In genomic region chr1:154427173-154428139, GRCh38 we compare ENCODE assay signal across 1 cellular context.
A peak's percentile ranks its signal among the peaks of the same experiment; 100 is the strongest.
TF ChIP-seq lines count a peak whose summit lies in the region.

No MANE protein-coding gene starts in this region.

TF ChIP-seq in HepG2, 621 proteins besides CTCF, POLR2A, EP300 and RAD21 (continued from another document and continues in another):
- TF ChIP-seq FOXO4 (CRISPR knock-in tag; conservative IDR thresholded peaks at IDR 0.05) (no peak), HMG20A (CRISPR knock-in tag; IDR thresholded peaks at IDR 0.05; ENCODE audit: borderline replicate concordance) (no peak), CEBPB (IDR thresholded peaks at IDR 0.05; ENCODE audit: borderline replicate concordance, low read depth, low read length) (no peak), ZBTB39 (CRISPR knock-in tag; IDR thresholded peaks at IDR 0.05) (no peak), NR2C2 (CRISPR knock-in tag; IDR thresholded peaks at IDR 0.05; ENCODE audit: borderline replicate concordance) (no peak), ZFY (CRISPR knock-in tag; IDR thresholded peaks at IDR 0.05) (no peak), ZNF136 (CRISPR knock-in tag; IDR thresholded peaks at IDR 0.05; ENCODE audit: low read depth) (no peak), TBX2 (CRISPR knock-in tag; IDR thresholded peaks at IDR 0.05; ENCODE audit: borderline replicate concordance) (peak; percentile 55; the same call in 1 of the 2 replicates), ZNF446 (CRISPR knock-in tag; IDR thresholded peaks at IDR 0.05) (no peak), ZFP37 (CRISPR knock-in tag; IDR thresholded peaks at IDR 0.05; ENCODE audit: borderline replicate concordance) (no peak), RXRB (CRISPR knock-in tag; IDR thresholded peaks at IDR 0.05; ENCODE audit: borderline replicate concordance) (0 out of 2 replicates have a peak, but pooled peaks have one; percentile 12), PATZ1 (CRISPR knock-in tag; IDR thresholded peaks at IDR 0.05) (no peak), MAFF (IDR thresholded peaks at IDR 0.05; ENCODE audit: low read depth, low read length) (no peak), KMT2B (CRISPR knock-in tag; IDR thresholded peaks at IDR 0.05) (no peak), ZNF362 (CRISPR knock-in tag; IDR thresholded peaks at IDR 0.05; ENCODE audit: borderline replicate concordance) (no peak), ZNF263 (CRISPR knock-in tag; IDR thresholded peaks at IDR 0.05) (no peak), NR3C1 (CRISPR knock-in tag; IDR thresholded peaks at IDR 0.05) (no peak), TCF7L2 (IDR thresholded peaks at IDR 0.05; ENCODE audit: low read depth, low read length) (no peak), HIC2 (CRISPR knock-in tag; IDR thresholded peaks at IDR 0.05; ENCODE audit: low read depth) (peak; percentile 78), LRRFIP1 (CRISPR knock-in tag; conservative IDR thresholded peaks at IDR 0.05) (no peak), SMC3 (IDR thresholded peaks at IDR 0.05; ENCODE audit: low read length) (no peak), ZNF672 (CRISPR knock-in tag; IDR thresholded peaks at IDR 0.05) (no peak), ZNF790 (CRISPR knock-in tag; IDR thresholded peaks at IDR 0.05; ENCODE audit: borderline replicate concordance) (no peak), ZNF10 (CRISPR knock-in tag; IDR thresholded peaks at IDR 0.05; ENCODE audit: borderline replicate concordance, low read depth) (no peak), ZNF18 (CRISPR knock-in tag; IDR thresholded peaks at IDR 0.05; ENCODE audit: insufficient replicate concordance) (no peak), MYNN (CRISPR knock-in tag; IDR thresholded peaks at IDR 0.05; ENCODE audit: low read depth) (no peak), ZNF280D (CRISPR knock-in tag; IDR thresholded peaks at IDR 0.05) (no peak), ZBTB34 (CRISPR knock-in tag; IDR thresholded peaks at IDR 0.05) (no peak), LBX2 (CRISPR knock-in tag; IDR thresholded peaks at IDR 0.05; ENCODE audit: borderline replicate concordance) (no peak), HHEX (CRISPR knock-in tag; IDR thresholded peaks at IDR 0.05) (no peak), XBP1 (CRISPR knock-in tag; IDR thresholded peaks at IDR 0.05) (no peak), ZNF614 (CRISPR knock-in tag; IDR thresholded peaks at IDR 0.05; ENCODE audit: borderline replicate concordance) (no peak), ZNF556 (CRISPR knock-in tag; IDR thresholded peaks at IDR 0.05; ENCODE audit: borderline replicate concordance) (no peak), JUND (CRISPR knock-in tag; IDR thresholded peaks at IDR 0.05) (no peak), ARNTL (CRISPR knock-in tag; IDR thresholded peaks at IDR 0.05) (no peak), HNF1B (CRISPR knock-in tag; IDR thresholded peaks at IDR 0.05) (peak; percentile 20; the same call in 1 of the 2 replicates), ARHGAP35 (CRISPR knock-in tag; IDR thresholded peaks at IDR 0.05; ENCODE audit: borderline replicate concordance) (no peak), ZSCAN25 (CRISPR knock-in tag; IDR thresholded peaks at IDR 0.05) (no peak), REPIN1 (CRISPR knock-in tag; IDR thresholded peaks at IDR 0.05; ENCODE audit: borderline replicate concordance, low read depth) (no peak), RARA (CRISPR knock-in tag; IDR thresholded peaks at IDR 0.05) (peak; percentile 56)
